ENCODE assay signal across 36 cellular contexts in the genomic region with DNA sequence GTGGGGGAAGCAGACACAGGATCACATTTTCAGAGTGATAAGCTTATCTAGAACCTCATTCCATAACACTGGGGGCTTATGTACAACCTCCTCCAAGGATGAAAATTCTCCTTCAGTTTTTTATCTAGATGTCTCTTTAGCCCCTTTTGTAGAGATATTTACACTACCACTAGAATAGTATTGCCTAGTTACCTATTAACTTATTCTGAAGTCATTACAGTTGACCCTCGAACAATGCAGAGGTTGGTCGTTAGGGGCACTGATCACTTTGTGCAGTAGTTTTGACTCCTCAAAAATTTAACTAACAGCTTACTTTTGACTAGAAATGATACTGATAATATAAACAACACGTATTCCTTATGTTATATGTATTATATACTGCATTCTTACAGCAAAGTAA.
"Had no signal": no experiment of that assay in that cellular context is flagged by ENCODE, and none has a peak within 500 bp of the region (broad histone marks: within the 10 kb centered on the region; RNA-seq: fewer than 3 reads in every experiment).

No MANE protein-coding gene starts in this region.

- H3K9me3 Mint-ChIP-seq: activated T-cell treated with anti-CD3 and anti-CD28 coated beads, Interleukin-2, amount 50 U/mL, for 4 hours had no signal

- H3K27ac ChIP-seq: adrenal gland, ascending aorta, breast epithelium, cardiac muscle cell, coronary artery, WERI-Rb-1 had no signal

- H3K27ac Mint-ChIP-seq: activated CD8-positive, alpha-beta T cell treated with anti-CD3 and anti-CD28 coated beads for 36 hours; activated naive CD4-positive, alpha-beta T cell treated with anti-CD3 and anti-CD28 coated beads for 36 hours; activated naive CD4-positive, alpha-beta T cell treated with anti-CD3 and anti-CD28 coated beads, Interleukin-2, amount 50 U/mL, for 24 hours; activated naive CD8-positive, alpha-beta T cell treated with anti-CD3 and anti-CD28 coated beads for 36 hours; activated naive CD8-positive, alpha-beta T cell treated with anti-CD3 and anti-CD28 coated beads, Interleukin-2, amount 50 U/mL, for 24 hours; activated T-helper 2 cell treated with anti-CD3 and anti-CD28 coated beads, Interferon-gamma antibody, Interleukin-2, Interleukin-4, amounts not matched to agents 10 μg/mL and 5 μg/mL and 100 μg/mL, durations not matched to agents 14 hours and 24 hours and 36 hours; brain; dendritic cell treated with granulocyte-macrophage colony-stimulating factor and Interleukin-4, amounts not matched to agents 40 ng/mL and 50 ng/mL, for 4 days; endodermal cell; T-helper 17 cell; T-helper 2 cell treated with Interferon-gamma antibody and Interleukin-4, amounts not matched to agents 5 μg/mL and 100 μg/mL, for 36 hours had no signal

- DNase-seq: activated B cell treated with CpG ODN at 0.5 μM for 24 hours; activated CD4-positive, alpha-beta T cell treated with anti-CD3 and anti-CD28 coated beads for 48 hours; activated CD4-positive, alpha-beta T cell treated with anti-CD3 and anti-CD28 coated beads, Interleukin-2, amount 50 U/mL, for 1 hour; activated CD4-positive, alpha-beta T cell treated with anti-CD3 and anti-CD28 coated beads, Interleukin-2, amount 50 U/mL, for 48 hours; activated CD8-positive, alpha-beta memory T cell treated with anti-CD3 and anti-CD28 coated beads for 24 hours; activated CD8-positive, alpha-beta T cell treated with anti-CD3 and anti-CD28 coated beads for 36 hours; activated effector memory CD4-positive, alpha-beta T cell treated with anti-CD3 and anti-CD28 coated beads, Interleukin-2, amount 50 U/mL, for 16 hours; activated naive CD4-positive, alpha-beta T cell treated with anti-CD3 and anti-CD28 coated beads for 36 hours; activated naive CD8-positive, alpha-beta T cell treated with anti-CD3 and anti-CD28 coated beads for 36 hours; activated naive CD8-positive, alpha-beta T cell treated with anti-CD3 and anti-CD28 coated beads, Interleukin-2, amount 50 U/mL, for 24 hours; activated T-cell treated with anti-CD3 and anti-CD28 coated beads, Interleukin-2, amount 50 U/mL, for 4 hours; adrenal gland; amygdala; central memory CD4-positive, alpha-beta T cell; cerebellar nuclear complex; dorsolateral prefrontal cortex; effector memory CD4-positive, alpha-beta T cell; endodermal cell; foreskin fibroblast; head of caudate nucleus; T-helper 1 cell; T-helper 17 cell; T1000; WERI-Rb-1 had no signal

- H3K27me3 Mint-ChIP-seq: activated B cell treated with CpG ODN at 0.5 μM for 24 hours; activated CD8-positive, alpha-beta T cell treated with anti-CD3 and anti-CD28 coated beads for 36 hours; activated naive CD4-positive, alpha-beta T cell treated with anti-CD3 and anti-CD28 coated beads, Interleukin-2, amount 50 U/mL, for 24 hours; activated naive CD8-positive, alpha-beta T cell treated with anti-CD3 and anti-CD28 coated beads for 36 hours; activated naive CD8-positive, alpha-beta T cell treated with anti-CD3 and anti-CD28 coated beads, Interleukin-2, amount 50 U/mL, for 24 hours; brain; dendritic cell treated with granulocyte-macrophage colony-stimulating factor and Interleukin-4, amounts not matched to agents 40 ng/mL and 50 ng/mL, for 4 days; T-helper 17 cell had no signal

- H3K4me1 Mint-ChIP-seq: activated naive CD4-positive, alpha-beta T cell treated with anti-CD3 and anti-CD28 coated beads, Interleukin-2, amount 50 U/mL, for 24 hours; activated naive CD8-positive, alpha-beta T cell treated with anti-CD3 and anti-CD28 coated beads for 36 hours; activated naive CD8-positive, alpha-beta T cell treated with anti-CD3 and anti-CD28 coated beads, Interleukin-2, amount 50 U/mL, for 24 hours; brain; T-helper 17 cell had no signal

- H3K27me3 ChIP-seq: adrenal gland, ascending aorta, breast epithelium, cardiac muscle cell, dorsolateral prefrontal cortex had no signal

- H3K36me3 ChIP-seq: breast epithelium had no signal

- H3K9me3 ChIP-seq: adrenal gland had no signal

- ATAC-seq: activated CD4-positive, CD25-positive, alpha-beta regulatory T cell treated with anti-CD3 and anti-CD28 coated beads, Interleukin-2, amount 50 U/mL, for 24 hours; activated CD8-positive, alpha-beta T cell treated with anti-CD3 and anti-CD28 coated beads for 36 hours; activated naive CD8-positive, alpha-beta T cell treated with anti-CD3 and anti-CD28 coated beads, Interleukin-2, amount 50 U/mL, for 24 hours; activated T-cell treated with anti-CD3 and anti-CD28 coated beads, Interleukin-2, amount 50 U/mL, for 4 hours; esophagus mucosa; T-helper 17 cell had no signal

- H3K4me3 Mint-ChIP-seq: activated B cell treated with CpG ODN at 0.5 μM for 24 hours; activated CD8-positive, alpha-beta T cell treated with anti-CD3 and anti-CD28 coated beads for 36 hours; activated naive CD4-positive, alpha-beta T cell treated with anti-CD3 and anti-CD28 coated beads for 36 hours; activated naive CD4-positive, alpha-beta T cell treated with anti-CD3 and anti-CD28 coated beads, Interleukin-2, amount 50 U/mL, for 24 hours; activated naive CD8-positive, alpha-beta T cell treated with anti-CD3 and anti-CD28 coated beads for 36 hours; activated naive CD8-positive, alpha-beta T cell treated with anti-CD3 and anti-CD28 coated beads, Interleukin-2, amount 50 U/mL, for 24 hours; activated T-cell treated with anti-CD3 and anti-CD28 coated beads, Interleukin-2, amount 50 U/mL, for 4 hours; brain; dendritic cell treated with granulocyte-macrophage colony-stimulating factor and Interleukin-4, amounts not matched to agents 40 ng/mL and 50 ng/mL, for 4 days; endodermal cell; T-helper 17 cell; T-helper 2 cell treated with Interferon-gamma antibody and Interleukin-4, amounts not matched to agents 5 μg/mL and 100 μg/mL, for 36 hours had no signal

- H3K4me1 ChIP-seq: adrenal gland, ascending aorta, breast epithelium had no signal

- FAIRE-seq: frontal cortex had no signal

- H3K4me3 ChIP-seq: adrenal gland, ascending aorta, breast epithelium, cardiac muscle cell, coronary artery, dorsolateral prefrontal cortex had no signal
